ENCODE assay signal across 11 cellular contexts in genomic region chr6:55985309-55985708, GRCh38.
"Had no signal": no experiment of that assay in that cellular context is flagged by ENCODE, and none has a peak within 500 bp of the region (broad histone marks: within the 10 kb centered on the region; RNA-seq: fewer than 3 reads in every experiment).

No MANE protein-coding gene starts in this region.

- H3K27ac ChIP-seq: GM23248 had no signal

- ATAC-seq: GM23338, HCT116 had no signal

- H3K36me3 ChIP-seq: HAP-1 had no signal

- H3K9ac ChIP-seq: GM23248 had no signal

- DNase-seq: GM23248, GOT3, H7, H9, HCEC 1CT, HFFc6 had no signal

- H3K4me1 ChIP-seq: HAP-1 had no signal

- H3K4me2 ChIP-seq: GM23338 had no signal

- H3K9me3 ChIP-seq: HAP-1 had no signal

- H3K4me3 ChIP-seq: GM23248, GM23338, HAP-1 had no signal

- FAIRE-seq: H1, H54 had no signal

- H2AFZ ChIP-seq: GM23248, GM23338 had no signal
